ENCODE assay signal across 1 cellular context in the genomic region with DNA sequence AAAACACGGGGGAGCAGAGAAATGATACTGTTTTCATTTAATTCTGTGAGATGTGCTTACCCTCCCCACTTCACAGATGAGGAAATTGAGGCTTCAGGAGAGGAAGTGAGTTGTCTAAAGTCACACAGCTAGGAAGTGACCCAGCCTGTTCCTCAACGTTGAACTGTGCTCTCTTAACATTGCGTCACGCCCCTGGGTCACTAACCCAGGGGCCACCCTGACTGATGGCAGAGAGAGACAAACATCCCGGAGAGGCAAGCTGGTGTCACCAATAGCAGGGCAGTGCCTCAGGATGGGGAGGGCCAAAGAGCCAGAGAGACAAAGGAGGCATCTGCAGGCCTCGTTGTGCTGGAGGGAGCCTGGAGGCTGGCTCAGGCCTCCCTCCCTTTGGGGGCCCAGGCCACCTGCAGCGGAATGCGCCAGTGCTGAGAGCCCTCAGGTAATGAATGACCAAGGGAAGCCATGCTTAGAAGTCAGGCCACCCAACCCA.
TF ChIP-seq lines count a peak whose summit lies in the region.

No MANE protein-coding gene starts in this region.

TF ChIP-seq in GM23338, 12 proteins besides CTCF, POLR2A, EP300 and RAD21 (continued from another document):
- TF ChIP-seq, protein P1, sequence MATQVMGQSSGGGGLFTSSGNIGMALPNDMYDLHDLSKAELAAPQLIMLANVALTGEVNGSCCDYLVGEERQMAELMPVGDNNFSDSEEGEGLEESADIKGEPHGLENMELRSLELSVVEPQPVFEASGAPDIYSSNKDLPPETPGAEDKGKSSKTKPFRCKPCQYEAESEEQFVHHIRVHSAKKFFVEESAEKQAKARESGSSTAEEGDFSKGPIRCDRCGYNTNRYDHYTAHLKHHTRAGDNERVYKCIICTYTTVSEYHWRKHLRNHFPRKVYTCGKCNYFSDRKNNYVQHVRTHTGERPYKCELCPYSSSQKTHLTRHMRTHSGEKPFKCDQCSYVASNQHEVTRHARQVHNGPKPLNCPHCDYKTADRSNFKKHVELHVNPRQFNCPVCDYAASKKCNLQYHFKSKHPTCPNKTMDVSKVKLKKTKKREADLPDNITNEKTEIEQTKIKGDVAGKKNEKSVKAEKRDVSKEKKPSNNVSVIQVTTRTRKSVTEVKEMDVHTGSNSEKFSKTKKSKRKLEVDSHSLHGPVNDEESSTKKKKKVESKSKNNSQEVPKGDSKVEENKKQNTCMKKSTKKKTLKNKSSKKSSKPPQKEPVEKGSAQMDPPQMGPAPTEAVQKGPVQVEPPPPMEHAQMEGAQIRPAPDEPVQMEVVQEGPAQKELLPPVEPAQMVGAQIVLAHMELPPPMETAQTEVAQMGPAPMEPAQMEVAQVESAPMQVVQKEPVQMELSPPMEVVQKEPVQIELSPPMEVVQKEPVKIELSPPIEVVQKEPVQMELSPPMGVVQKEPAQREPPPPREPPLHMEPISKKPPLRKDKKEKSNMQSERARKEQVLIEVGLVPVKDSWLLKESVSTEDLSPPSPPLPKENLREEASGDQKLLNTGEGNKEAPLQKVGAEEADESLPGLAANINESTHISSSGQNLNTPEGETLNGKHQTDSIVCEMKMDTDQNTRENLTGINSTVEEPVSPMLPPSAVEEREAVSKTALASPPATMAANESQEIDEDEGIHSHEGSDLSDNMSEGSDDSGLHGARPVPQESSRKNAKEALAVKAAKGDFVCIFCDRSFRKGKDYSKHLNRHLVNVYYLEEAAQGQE (IDR thresholded peaks at IDR 0.05; ENCODE audit: unreplicated experiment), result no peak
- TF ChIP-seq ZNF331 (CRISPR knock-in tag; IDR thresholded peaks at IDR 0.05; ENCODE audit: low read depth) (no peak), STAT1 (IDR thresholded peaks at IDR 0.05; ENCODE audit: unreplicated experiment) (no peak), POLR2AphosphoS5 (IDR thresholded peaks at IDR 0.05; ENCODE audit: low read depth) (no peak), ZNF114 (CRISPR knock-in tag; IDR thresholded peaks at IDR 0.05) (no peak), JUNB (IDR thresholded peaks at IDR 0.05; ENCODE audit: unreplicated experiment) (no peak)
- TF ChIP-seq, protein P2, sequence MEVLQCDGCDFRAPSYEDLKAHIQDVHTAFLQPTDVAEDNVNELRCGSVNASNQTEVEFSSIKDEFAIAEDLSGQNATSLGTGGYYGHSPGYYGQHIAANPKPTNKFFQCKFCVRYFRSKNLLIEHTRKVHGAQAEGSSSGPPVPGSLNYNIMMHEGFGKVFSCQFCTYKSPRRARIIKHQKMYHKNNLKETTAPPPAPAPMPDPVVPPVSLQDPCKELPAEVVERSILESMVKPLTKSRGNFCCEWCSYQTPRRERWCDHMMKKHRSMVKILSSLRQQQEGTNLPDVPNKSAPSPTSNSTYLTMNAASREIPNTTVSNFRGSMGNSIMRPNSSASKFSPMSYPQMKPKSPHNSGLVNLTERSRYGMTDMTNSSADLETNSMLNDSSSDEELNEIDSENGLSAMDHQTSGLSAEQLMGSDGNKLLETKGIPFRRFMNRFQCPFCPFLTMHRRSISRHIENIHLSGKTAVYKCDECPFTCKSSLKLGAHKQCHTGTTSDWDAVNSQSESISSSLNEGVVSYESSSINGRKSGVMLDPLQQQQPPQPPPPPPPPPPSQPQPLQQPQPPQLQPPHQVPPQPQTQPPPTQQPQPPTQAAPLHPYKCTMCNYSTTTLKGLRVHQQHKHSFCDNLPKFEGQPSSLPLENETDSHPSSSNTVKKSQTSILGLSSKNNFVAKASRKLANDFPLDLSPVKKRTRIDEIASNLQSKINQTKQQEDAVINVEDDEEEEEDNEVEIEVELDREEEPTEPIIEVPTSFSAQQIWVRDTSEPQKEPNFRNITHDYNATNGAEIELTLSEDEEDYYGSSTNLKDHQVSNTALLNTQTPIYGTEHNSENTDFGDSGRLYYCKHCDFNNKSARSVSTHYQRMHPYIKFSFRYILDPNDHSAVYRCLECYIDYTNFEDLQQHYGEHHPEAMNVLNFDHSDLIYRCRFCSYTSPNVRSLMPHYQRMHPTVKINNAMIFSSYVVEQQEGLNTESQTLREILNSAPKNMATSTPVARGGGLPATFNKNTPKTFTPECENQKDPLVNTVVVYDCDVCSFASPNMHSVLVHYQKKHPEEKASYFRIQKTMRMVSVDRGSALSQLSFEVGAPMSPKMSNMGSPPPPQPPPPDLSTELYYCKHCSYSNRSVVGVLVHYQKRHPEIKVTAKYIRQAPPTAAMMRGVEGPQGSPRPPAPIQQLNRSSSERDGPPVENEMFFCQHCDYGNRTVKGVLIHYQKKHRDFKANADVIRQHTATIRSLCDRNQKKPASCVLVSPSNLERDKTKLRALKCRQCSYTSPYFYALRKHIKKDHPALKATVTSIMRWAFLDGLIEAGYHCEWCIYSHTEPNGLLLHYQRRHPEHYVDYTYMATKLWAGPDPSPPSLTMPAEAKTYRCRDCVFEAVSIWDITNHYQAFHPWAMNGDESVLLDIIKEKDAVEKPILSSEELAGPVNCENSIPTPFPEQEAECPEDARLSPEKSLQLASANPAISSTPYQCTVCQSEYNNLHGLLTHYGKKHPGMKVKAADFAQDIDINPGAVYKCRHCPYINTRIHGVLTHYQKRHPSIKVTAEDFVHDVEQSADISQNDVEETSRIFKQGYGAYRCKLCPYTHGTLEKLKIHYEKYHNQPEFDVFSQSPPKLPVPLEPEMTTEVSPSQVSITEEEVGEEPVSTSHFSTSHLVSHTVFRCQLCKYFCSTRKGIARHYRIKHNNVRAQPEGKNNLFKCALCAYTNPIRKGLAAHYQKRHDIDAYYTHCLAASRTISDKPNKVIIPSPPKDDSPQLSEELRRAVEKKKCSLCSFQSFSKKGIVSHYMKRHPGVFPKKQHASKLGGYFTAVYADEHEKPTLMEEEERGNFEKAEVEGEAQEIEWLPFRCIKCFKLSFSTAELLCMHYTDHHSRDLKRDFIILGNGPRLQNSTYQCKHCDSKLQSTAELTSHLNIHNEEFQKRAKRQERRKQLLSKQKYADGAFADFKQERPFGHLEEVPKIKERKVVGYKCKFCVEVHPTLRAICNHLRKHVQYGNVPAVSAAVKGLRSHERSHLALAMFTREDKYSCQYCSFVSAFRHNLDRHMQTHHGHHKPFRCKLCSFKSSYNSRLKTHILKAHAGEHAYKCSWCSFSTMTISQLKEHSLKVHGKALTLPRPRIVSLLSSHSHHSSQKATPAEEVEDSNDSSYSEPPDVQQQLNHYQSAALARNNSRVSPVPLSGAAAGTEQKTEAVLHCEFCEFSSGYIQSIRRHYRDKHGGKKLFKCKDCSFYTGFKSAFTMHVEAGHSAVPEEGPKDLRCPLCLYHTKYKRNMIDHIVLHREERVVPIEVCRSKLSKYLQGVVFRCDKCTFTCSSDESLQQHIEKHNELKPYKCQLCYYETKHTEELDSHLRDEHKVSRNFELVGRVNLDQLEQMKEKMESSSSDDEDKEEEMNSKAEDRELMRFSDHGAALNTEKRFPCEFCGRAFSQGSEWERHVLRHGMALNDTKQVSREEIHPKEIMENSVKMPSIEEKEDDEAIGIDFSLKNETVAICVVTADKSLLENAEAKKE (CRISPR knock-in tag; IDR thresholded peaks at IDR 0.05), result no peak
